Comparison of ENCODE assay signal across 7 cellular contexts in genomic region chr17:49491370-49491769, GRCh38. TPM values are rescaled to one million over a fixed set of nuclear protein-coding genes. Genes with fewer than 3 reads are reported as not detected.
"Had no signal": no experiment of that assay in that cellular context is flagged by ENCODE, and none has a peak within 500 bp of the region (broad histone marks: within the 10 kb centered on the region; RNA-seq: fewer than 3 reads in every experiment).

No MANE protein-coding gene starts in this region.

- H3K36me3 ChIP-seq: HAP-1 had no signal

- ATAC-seq: GM23338, HCT116, K562 had no signal

- DNase-seq: H7, IMR-90 had no signal

- H3K4me1 ChIP-seq: HAP-1 had no signal

- H3K27ac Mint-ChIP-seq: GM23338 had no signal

- H3K4me3 Mint-ChIP-seq: GM23338 had no signal

- H3K4me3 ChIP-seq: GM23338, HAP-1, K562 had no signal

- H3K9me3 Mint-ChIP-seq: GM23338 had no signal

- H3K9me3 ChIP-seq: HAP-1 had no signal

RNA-seq across cellular contexts. Expression of gene NGFR, which starts 3.7 kb away (rescaled TPM):
- total RNA-seq: HT-29 had no signal
